ENCODE assay signal across 17 cellular contexts in the genomic region with DNA sequence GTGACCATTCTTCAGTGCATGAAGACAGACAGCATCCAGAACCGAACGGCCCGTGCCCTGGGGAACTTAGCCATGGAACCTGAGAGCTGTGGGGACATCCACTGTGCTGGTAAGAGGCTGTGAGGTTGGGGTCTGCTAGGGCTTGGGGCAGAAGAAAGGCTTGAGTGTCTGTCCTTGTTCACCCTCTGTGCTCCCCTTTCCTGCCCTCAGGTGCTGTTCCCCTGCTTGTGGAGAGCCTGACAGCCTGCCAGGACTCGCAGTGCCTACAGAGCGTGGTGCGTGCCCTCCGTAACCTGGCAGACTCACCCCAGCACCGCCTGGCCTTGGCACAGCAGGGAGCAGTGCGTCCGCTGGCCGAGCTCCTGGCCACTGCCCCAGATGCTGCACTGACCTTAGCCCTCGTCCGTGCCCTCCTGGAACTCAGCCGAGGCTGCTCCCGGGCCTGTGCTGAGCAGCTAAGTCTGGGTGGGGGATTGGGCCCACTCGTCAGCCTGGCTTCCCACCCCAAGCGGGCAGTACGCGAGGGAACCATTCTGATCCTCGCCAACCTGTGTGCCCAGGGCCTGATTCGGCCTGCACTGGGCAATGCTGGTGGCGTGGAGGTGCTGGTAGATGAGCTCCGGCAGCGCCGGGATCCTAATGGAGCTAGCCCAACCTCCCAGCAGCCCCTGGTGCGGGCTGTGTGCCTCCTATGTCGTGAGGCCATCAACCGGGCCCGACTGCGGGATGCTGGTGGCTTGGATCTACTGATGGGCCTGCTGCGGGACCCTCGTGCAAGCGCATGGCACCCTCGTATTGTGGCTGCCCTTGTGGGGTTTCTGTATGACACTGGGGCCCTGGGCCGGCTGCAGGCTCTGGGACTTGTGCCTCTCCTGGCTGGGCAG. TPM values are rescaled to one million over a fixed set of nuclear protein-coding genes. Genes with fewer than 3 reads are reported as not detected.
DNase-seq lines count a peak whose midpoint lies in the region; ATAC-seq, FAIRE-seq and TF ChIP-seq lines count a peak whose summit lies in the region.
"Had no signal": no experiment of that assay in that cellular context is flagged by ENCODE, and none has a peak within 500 bp of the region (broad histone marks: within the 10 kb centered on the region; RNA-seq: fewer than 3 reads in every experiment).

No MANE protein-coding gene starts in this region.

- H3K79me1 ChIP-seq in H1 (ENCODE audit: low read depth, low read length) = peaks cover 3% of the 10 kb centered on the region; the same call in 1 of the 2 replicates

- no peak overlapping the region for H2BK12ac ChIP-seq in H1 (ENCODE audit: low read depth, low read length)

- no peak overlapping the region for H3K4ac ChIP-seq in H1 (replicated peaks; ENCODE audit: insufficient read length, low read depth, low read length)

- ATAC-seq in lower lobe of right lung (no peak), aorta (ENCODE audit: low FRiP score) (no peak), GM19455 (IDR thresholded peaks at IDR 0.05; ENCODE audit: unreplicated experiment) (no peak)

- TF ChIP-seq CTCF in RWPE1 (conservative IDR thresholded peaks at IDR 0.05; ENCODE audit: low read depth) (no peak), H1 (IDR thresholded peaks at IDR 0.05; ENCODE audit: control extremely low read depth in 1 of 3, insufficient read depth in 1 of 3, low read depth in 1 of 3, low read length in 3 of 3) (no peak), lower lobe of right lung (IDR thresholded peaks at IDR 0.05) (no peak), type B pancreatic cell (conservative IDR thresholded peaks at IDR 0.05) (no peak)

- FAIRE-seq in H1 (lab: Jason Lieb, UNC) = no peak

- TF ChIP-seq EP300 in H1 (IDR thresholded peaks at IDR 0.05; ENCODE audit: borderline replicate concordance in 1 of 2, low read depth in 2 of 2, low read length in 2 of 2) = no peak

- no peak overlapping the region for H2BK120ac ChIP-seq in H1 (replicated peaks; ENCODE audit: low read depth, low read length)

- no peak overlapping the region for H2BK15ac ChIP-seq in H1 (ENCODE audit: low read length)

- intact Hi-C loops in lower lobe of right lung (cut with DNase I) = no loop called here
- intact Hi-C loops in aorta (cut with DNase I) = loop anchor here in 1 of 2 donors (5.0 kb wide), 2 partner anchors 35 to 390 kb away; a partner anchor contains a TSS

- no peak overlapping the region for H2BK20ac ChIP-seq in H1 (ENCODE audit: low read length)

- WGBS in H1 (ENCODE audit: extremely low coverage in 1 of 2, insufficient coverage in 1 of 2, insufficient read length in 1 of 2, insufficient replicate concordance in 2 of 2, low coverage in 1 of 2, low lambda C conversion rate in 2 of 2, missing lambda C conversion rate in 1 of 2), 2 experiments = 92% methylated on average over 33 of the region's 35 CpGs; no CpG with 5 or more reads in 1 of the 2 experiments
- 91% methylated on average over 35 of the region's 35 CpGs for WGBS in aorta, 2 donors

- H2BK5ac ChIP-seq in H1 (ENCODE audit: low read depth, low read length) = 0 out of 2 replicates have a peak overlapping the region, but pooled peaks have one; percentile 30

- peaks cover 7 to 8% of the 10 kb centered on the region in 2 experiments for H4K20me1 ChIP-seq in H1 (replicated peaks in 1 of 2; ENCODE audit: control insufficient read depth in 1 of 2, insufficient read depth in 2 of 2, low read length in 2 of 2)

- no peak overlapping the region for H4K91ac ChIP-seq in H1 (replicated peaks; ENCODE audit: insufficient read length, low read length)

- no peak overlapping the region for H3K4me3 ChIP-seq in H1 (ENCODE audit: extremely low read depth in 1 of 4, insufficient read depth in 2 of 4, low read depth in 3 of 4, low read length in 4 of 4)
- no peak overlapping the region for H3K4me3 ChIP-seq in lower lobe of right lung
- H3K4me3 ChIP-seq in aorta (ENCODE audit: low read length in 2 of 2) = no peak overlapping the region

- no peak overlapping the region for H3K23ac ChIP-seq in H1 (ENCODE audit: insufficient read length)

- H3K56ac ChIP-seq in H1 (replicated peaks; ENCODE audit: insufficient read length, low read depth, low read length) = no peak overlapping the region

- peaks cover 0 to 12% of the 10 kb centered on the region in 2 experiments; a peak in 2 of 4 replicates for H3K79me2 ChIP-seq in H1 (ENCODE audit: control insufficient read depth in 1 of 2, insufficient read depth in 2 of 2, low read length in 2 of 2)

- H3K4me1 ChIP-seq in H1 (replicated peaks in 1 of 4; ENCODE audit: control insufficient read depth in 3 of 4, insufficient read depth in 4 of 4, low read length in 3 of 4) (peaks cover 0 to 9% (median 4%) of the 10 kb centered on the region in 4 experiments; a peak in 4 of 7 replicates), lower lobe of right lung (peaks cover 26% of the 10 kb centered on the region), aorta (ENCODE audit: control insufficient read depth in 1 of 2, insufficient read depth in 2 of 2, low read length in 2 of 2) (no peaks in the 10 kb centered on the region)

- H3K4me2 ChIP-seq in H1 (ENCODE audit: insufficient read depth in 1 of 2, low read depth in 2 of 2, low read length in 2 of 2) = no peak overlapping the region

- no peak overlapping the region for H3K4me3 Mint-ChIP-seq in type B pancreatic cell

- no peak for TF ChIP-seq POLR2A in H1 (IDR thresholded peaks at IDR 0.05; ENCODE audit: control extremely low read depth in 1 of 2, low read depth in 2 of 2, low read length in 2 of 2)

- H3K18ac ChIP-seq in H1 (ENCODE audit: extremely low read depth, low read length) = no peak overlapping the region

- no peak overlapping the region for H3K14ac ChIP-seq in H1 (ENCODE audit: insufficient read length)

- H3K36me3 Mint-ChIP-seq in type B pancreatic cell = no peaks in the 10 kb centered on the region

- no peak overlapping the region for H2AK5ac ChIP-seq in H1 (ENCODE audit: low read depth, low read length)

- POLR2A ChIA-PET in RWPE1 (lab: Yijun Ruan, JAX; ENCODE audit: low non-redundant PET) = no interaction called here
- POLR2A ChIA-PET in H1 (lab: Charles Lee; ENCODE audit: partially characterized antibody) = interaction anchor here (1.0 kb wide), 1 partner anchor 10 kb away, joined by 3 read pairs; no protein-coding TSS in a partner anchor

- CTCF ChIA-PET in RWPE1 (lab: Yijun Ruan, JAX) (no interaction called here), H1 (lab: Charles Lee; ENCODE audit: partially characterized antibody) (interaction anchor here (0.6 to 2.7 kb wide), 6 partner anchors 9 to 365 kb away, joined by 3 to 35 read pairs (median 8); no protein-coding TSS in a partner anchor)

- peaks cover 11% of the 10 kb centered on the region; the same call in 1 of the 2 replicates for H3K23me2 ChIP-seq in H1 (ENCODE audit: low read depth, low read length)

- no peaks in the 10 kb centered on the region for H3K9me3 Mint-ChIP-seq in type B pancreatic cell
- H3K9me3 Mint-ChIP-seq: IgD-negative memory B cell had no signal

- H3K27ac ChIP-seq in RWPE1 (peak overlapping the region; percentile 27; the same call in 1 of the 2 replicates), H1 (ENCODE audit: low read depth, low read length) (no peak overlapping the region), lower lobe of right lung (no peak overlapping the region), aorta (ENCODE audit: low read depth in 1 of 2, low read length in 2 of 2) (no peak overlapping the region)

- H3K9ac ChIP-seq in H1 (replicated peaks in 1 of 4; ENCODE audit: extremely low read depth in 1 of 4, low read depth in 3 of 4, low read length in 3 of 4) = no peak overlapping the region
- H3K9ac ChIP-seq: SK-N-SH had no signal

- no peak for TF ChIP-seq RAD21 in H1 (IDR thresholded peaks at IDR 0.05 in 1 of 2, conservative IDR thresholded peaks at IDR 0.05 in 1 of 2; ENCODE audit: low read depth in 2 of 2, low read length in 2 of 2)

- H3K27me3 ChIP-seq in H1 (replicated peaks in 1 of 4; ENCODE audit: control insufficient read depth in 3 of 4, extremely low read depth in 1 of 4, insufficient read depth in 3 of 4, low read length in 3 of 4) (no peaks in the 10 kb centered on the region), lower lobe of right lung (ENCODE audit: low read depth) (no peaks in the 10 kb centered on the region), aorta (ENCODE audit: control insufficient read depth in 1 of 2, insufficient read depth in 2 of 2, low read length in 1 of 2) (no peaks in the 10 kb centered on the region)

- H2AFZ ChIP-seq in H1 (ENCODE audit: low read length) = no peak overlapping the region

- no peak overlapping the region for H4K8ac ChIP-seq in H1 (ENCODE audit: extremely low read depth, insufficient read depth, low read length)

- H4K5ac ChIP-seq in H1 (ENCODE audit: insufficient read length, low read depth, low read length) = no peak overlapping the region

- no peak overlapping the region for H3K27ac Mint-ChIP-seq in type B pancreatic cell
- H3K27ac Mint-ChIP-seq: H9, IgD-negative memory B cell had no signal

- peaks cover 13% of the 10 kb centered on the region for H3K4me1 Mint-ChIP-seq in type B pancreatic cell (ENCODE audit: unreplicated experiment)

- H3K27me3 Mint-ChIP-seq in type B pancreatic cell = no peaks in the 10 kb centered on the region
- H3K27me3 Mint-ChIP-seq: IgD-negative memory B cell had no signal

- H3K36me3 ChIP-seq in H1 (ENCODE audit: control insufficient read depth in 2 of 4, insufficient read depth in 4 of 4, low read length in 3 of 4) (peaks cover 0 to 13% (median 1%) of the 10 kb centered on the region in 4 experiments; a peak in 4 of 8 replicates), lower lobe of right lung (peaks cover 54% of the 10 kb centered on the region), aorta (ENCODE audit: control insufficient read depth in 1 of 2, insufficient read depth in 2 of 2, low read length in 1 of 2) (peaks cover 0 to 2% of the 10 kb centered on the region in 2 donors)

- no peaks in the 10 kb centered on the region for H3K9me3 ChIP-seq in H1 (ENCODE audit: insufficient read depth in 2 of 2, low read depth in 1 of 2, low read length in 1 of 2)
- H3K9me3 ChIP-seq in lower lobe of right lung = no peaks in the 10 kb centered on the region
- H3K9me3 ChIP-seq in aorta (ENCODE audit: control insufficient read depth, low read length) = no peaks in the 10 kb centered on the region
- H3K9me3 ChIP-seq: SK-N-SH had no signal

- DNase-seq in RWPE1 (ENCODE audit: low spot score) (no peak), H1 (ENCODE audit: low read depth in 1 of 2, low spot score in 2 of 2) (no peak), lower lobe of right lung (peak; percentile 46), aorta (peak; percentile 50 to 53), type B pancreatic cell (ENCODE audit: extremely low spot score, unreplicated experiment) (no peak)
- no peak for DNase-seq in effector CD8-positive, alpha-beta T cell (lab: John Stamatoyannopoulos, UW)
- DNase-seq: H9, NCI-H1417, NCI-H1930, NCI-H2171 treated with DMSO at 0.1 percent for 48 hours, NCI-H524, SK-N-SH had no signal

RNA-seq across cellular contexts. Expression of a gene that starts 2.9 kb away (rescaled TPM):
- total RNA-seq in H1 (2021; fragmentation: NEBNext Ultra II Directional; extraction: Animal tissue kit (Norgen Biotek cat#: 25700)) = 8.7 and 8.9 TPM in 2 replicates
- 7.8 and 16.4 TPM in 2 replicates for polyA plus RNA-seq in H1 (2011; rRNA removed)
- 7.8 TPM for polyA plus RNA-seq in H1 (2011; cell fraction: cytosol; rRNA removed)
- 29.9 TPM for polyA plus RNA-seq in H1 (2011; cell fraction: nucleus; rRNA removed)
- 5.1 to 9.5 TPM (median 8.8 TPM) in 4 replicates for polyA plus RNA-seq in H1 (2012, experiment 1 of 2)
- 7.5 TPM for polyA plus RNA-seq in H1 (2012, experiment 2 of 2)
- polyA plus RNA-seq in H1 (2013, experiment 1 of 2) = 7.8 TPM
- 6.2 TPM for polyA plus RNA-seq in H1 (2013, experiment 2 of 2)
- polyA minus RNA-seq in H1 (2011; rRNA and poly(A)+ RNA removed) = 3.4 TPM in 2 replicates
- 5.3 TPM for polyA minus RNA-seq in H1 (2011; cell fraction: cytosol; rRNA and poly(A)+ RNA removed)
- polyA minus RNA-seq in H1 (2011; cell fraction: nucleus; rRNA and poly(A)+ RNA removed) = 10.0 TPM
- 9.6 TPM for total RNA-seq in lower lobe of right lung
- total RNA-seq in aorta = 1 to 10 TPM; 7.9 to 9.7 TPM
- 10 to 100 TPM in 1 of 2 donors, 1 to 10 TPM in 1; 2.1 to 14.1 TPM for polyA plus RNA-seq in aorta
- 9.4 and 11.1 TPM in 2 replicates for total RNA-seq in type B pancreatic cell (ENCODE audit: low replicate concordance)

RNA-seq across cellular contexts. Expression of a gene that starts 9.8 kb away (rescaled TPM):
- 5.8 and 7.0 TPM in 2 replicates for total RNA-seq in H1 (2021; fragmentation: NEBNext Ultra II Directional; extraction: Animal tissue kit (Norgen Biotek cat#: 25700))
- polyA plus RNA-seq in H1 (2011; rRNA removed) (4.8 and 5.6 TPM in 2 replicates), aorta (100 to 1,000 TPM; 124 to 232 TPM)
- polyA plus RNA-seq in H1 (2011; cell fraction: cytosol; rRNA removed) = 2.8 TPM
- 5.2 TPM for polyA plus RNA-seq in H1 (2011; cell fraction: nucleus; rRNA removed)
- polyA plus RNA-seq in H1 (2012, experiment 1 of 2) = 3.1 to 6.8 TPM (median 6.4 TPM) in 4 replicates
- polyA plus RNA-seq in H1 (2012, experiment 2 of 2) = 6.7 TPM
- 5.6 TPM for polyA plus RNA-seq in H1 (2013, experiment 1 of 2)
- polyA plus RNA-seq in H1 (2013, experiment 2 of 2) = 5.3 TPM
- 1.4 and 3.4 TPM in 2 replicates for polyA minus RNA-seq in H1 (2011; rRNA and poly(A)+ RNA removed)
- 4.8 TPM for polyA minus RNA-seq in H1 (2011; cell fraction: cytosol; rRNA and poly(A)+ RNA removed)
- polyA minus RNA-seq in H1 (2011; cell fraction: nucleus; rRNA and poly(A)+ RNA removed) = 5.4 TPM
- total RNA-seq in lower lobe of right lung (32.5 TPM), aorta (100 to 1,000 TPM; 166 to 240 TPM), type B pancreatic cell (ENCODE audit: low replicate concordance) (5.0 and 25.6 TPM in 2 replicates)

RNA-seq across cellular contexts. Expression of a gene that starts 19.6 kb away (rescaled TPM):
- 0.15 and 0.19 TPM in 2 replicates for total RNA-seq in H1 (2021; fragmentation: NEBNext Ultra II Directional; extraction: Animal tissue kit (Norgen Biotek cat#: 25700))
- polyA plus RNA-seq in H1 (2011; rRNA removed) = 0.32 and 0.36 TPM in 2 replicates
- 0.28 TPM for polyA plus RNA-seq in H1 (2011; cell fraction: cytosol; rRNA removed)
- 0.27 TPM for polyA plus RNA-seq in H1 (2011; cell fraction: nucleus; rRNA removed)
- polyA plus RNA-seq in H1 (2012, experiment 1 of 2) = 0.08 to 0.17 TPM (median 0.11 TPM) in 4 replicates
- 0.18 TPM for polyA plus RNA-seq in H1 (2012, experiment 2 of 2)
- polyA plus RNA-seq in H1 (2013, experiment 1 of 2) = 0.10 TPM
- 0.15 TPM for polyA plus RNA-seq in H1 (2013, experiment 2 of 2)
- polyA minus RNA-seq in H1 (2011; rRNA and poly(A)+ RNA removed) = 0.29 and 0.32 TPM in 2 replicates
- polyA minus RNA-seq in H1 (2011; cell fraction: cytosol; rRNA and poly(A)+ RNA removed) = not detected
- 0.30 TPM for polyA minus RNA-seq in H1 (2011; cell fraction: nucleus; rRNA and poly(A)+ RNA removed)
- total RNA-seq in lower lobe of right lung = 0.89 TPM
- total RNA-seq in aorta = 1 to 10 TPM in 1 of 2 donors, under 1 TPM in 1; 0.68 to 1.9 TPM
- 1 to 10 TPM in 1 of 2 donors, under 1 TPM in 1; 0.50 to 1.0 TPM for polyA plus RNA-seq in aorta
- 1.2 and 1.9 TPM in 2 replicates for total RNA-seq in type B pancreatic cell (ENCODE audit: low replicate concordance)
- polyA plus RNA-seq: IgD-negative memory B cell had no signal

RNA-seq across cellular contexts. Expression of a gene that starts 20.8 kb away (rescaled TPM):
- 0.56 and 1.1 TPM in 2 replicates for total RNA-seq in H1 (2021; fragmentation: NEBNext Ultra II Directional; extraction: Animal tissue kit (Norgen Biotek cat#: 25700))
- polyA plus RNA-seq in H1 (2011; rRNA removed) (4.1 and 4.4 TPM in 2 replicates), aorta (1 to 10 TPM in 1 of 2 donors, not detected in 1; 2.3 TPM)
- polyA plus RNA-seq in H1 (2011; cell fraction: cytosol; rRNA removed) = 2.4 TPM
- 5.1 TPM for polyA plus RNA-seq in H1 (2011; cell fraction: nucleus; rRNA removed)
- 3.1 to 5.5 TPM (median 4.1 TPM) in 4 replicates for polyA plus RNA-seq in H1 (2012, experiment 1 of 2)
- 2.7 TPM for polyA plus RNA-seq in H1 (2012, experiment 2 of 2)
- 1.0 TPM for polyA plus RNA-seq in H1 (2013, experiment 1 of 2)
- polyA plus RNA-seq in H1 (2013, experiment 2 of 2) = 0.77 TPM
- polyA minus RNA-seq in H1 (2011; rRNA and poly(A)+ RNA removed) = 1.4 and 1.8 TPM in 2 replicates
- 0.81 TPM for polyA minus RNA-seq in H1 (2011; cell fraction: cytosol; rRNA and poly(A)+ RNA removed)
- 5.9 TPM for polyA minus RNA-seq in H1 (2011; cell fraction: nucleus; rRNA and poly(A)+ RNA removed)
- total RNA-seq in lower lobe of right lung (2.0 TPM), aorta (under 1 TPM; 0.24 to 0.65 TPM), type B pancreatic cell (ENCODE audit: low replicate concordance) (0.41 TPM in 1 of 2 replicates, not detected in the other)
- total RNA-seq: OCI-LY7 had no signal
- polyA plus RNA-seq: AG04450, BJ had no signal

RNA-seq across cellular contexts. Expression of a gene that starts 34.0 kb away (rescaled TPM):
- not detected in 2 replicates for total RNA-seq in H1 (2021; fragmentation: NEBNext Ultra II Directional; extraction: Animal tissue kit (Norgen Biotek cat#: 25700))
- polyA plus RNA-seq in H1 (2011; rRNA removed) (0.79 and 1.6 TPM in 2 replicates), aorta (10 to 100 TPM in 1 of 2 donors, not detected in 1; 10.6 TPM)
- not detected for polyA plus RNA-seq in H1 (2011; cell fraction: cytosol; rRNA removed)
- 1.4 TPM for polyA plus RNA-seq in H1 (2011; cell fraction: nucleus; rRNA removed)
- 1.3 to 3.0 TPM (median 2.3 TPM) in 3 of 4 replicates, not detected in the other for polyA plus RNA-seq in H1 (2012, experiment 1 of 2)
- polyA plus RNA-seq in H1 (2012, experiment 2 of 2) = not detected
- 2.7 TPM for polyA plus RNA-seq in H1 (2013, experiment 1 of 2)
- polyA plus RNA-seq in H1 (2013, experiment 2 of 2) = 1.3 TPM
- polyA minus RNA-seq in H1 (2011; rRNA and poly(A)+ RNA removed) = not detected in 2 replicates
- polyA minus RNA-seq in H1 (2011; cell fraction: cytosol; rRNA and poly(A)+ RNA removed) = not detected
- 2.9 TPM for polyA minus RNA-seq in H1 (2011; cell fraction: nucleus; rRNA and poly(A)+ RNA removed)
- total RNA-seq in lower lobe of right lung (not detected), aorta (1 to 10 TPM in 1 of 2 donors, not detected in 1; 3.0 TPM), type B pancreatic cell (ENCODE audit: low replicate concordance) (not detected in 2 replicates)
- total RNA-seq: H9, OCI-LY7 had no signal
- polyA plus RNA-seq: AG04450, BJ, IgD-negative memory B cell, SK-N-SH had no signal

Comparison
In these comparisons a context has a peak if more than half of its experiments do, and no peak if none do; other contexts are left out.
1. DNase-seq: peak in lower lobe of right lung (single experiment) and aorta (2 of 2); none in RWPE1 (single experiment), H1 (0 of 2), effector CD8-positive, alpha-beta T cell (single experiment) and type B pancreatic cell (single experiment).